In the genomic region with DNA sequence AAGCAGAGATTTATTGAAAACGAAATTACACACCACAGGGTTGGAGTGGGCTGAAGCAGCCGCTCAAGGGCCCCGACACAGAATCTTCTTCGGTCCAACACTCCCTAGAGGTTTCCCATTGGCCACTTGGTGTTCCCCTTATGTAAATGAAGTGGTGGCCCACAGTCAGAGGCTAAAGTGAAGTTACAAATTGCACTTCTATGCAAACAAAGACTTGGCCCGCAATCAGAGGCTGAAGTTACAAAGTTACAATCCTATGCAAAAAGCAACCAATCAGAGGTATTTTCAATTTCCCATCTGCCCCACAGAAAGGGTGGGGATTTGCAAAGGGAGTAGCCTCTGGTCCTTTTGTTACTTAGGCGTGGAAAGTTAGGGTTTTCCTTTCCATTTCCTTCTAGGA, we compare ENCODE assay signal across 19 cellular contexts. TPM values are rescaled to one million over a fixed set of nuclear protein-coding genes. Genes with fewer than 3 reads are reported as not detected.
A peak's percentile ranks its signal among the peaks of the same experiment; 100 is the strongest.
DNase-seq lines count a peak whose midpoint lies in the region; ATAC-seq, FAIRE-seq and TF ChIP-seq lines count a peak whose summit lies in the region.
"Had no signal": no experiment of that assay in that cellular context is flagged by ENCODE, and none has a peak within 500 bp of the region (broad histone marks: within the 10 kb centered on the region; RNA-seq: fewer than 3 reads in every experiment).

No MANE protein-coding gene starts in this region.

- in situ Hi-C loops in HepG2 (cut with HindIII; ENCODE audit: extremely low pct_ligation_motif_present, low pct_unique_long_range_greater_than_20kb) = no loop called here

- H3K4me3 ChIP-seq in right lobe of liver = no peak overlapping the region
- no peak overlapping the region for H3K4me3 ChIP-seq in HepG2 (replicated peaks in 1 of 3; ENCODE audit: insufficient read depth in 1 of 3, low read depth in 2 of 3, low read length in 3 of 3)
- no peak overlapping the region for H3K4me3 ChIP-seq in mucosa of descending colon
- no peak overlapping the region for H3K4me3 ChIP-seq in kidney (ENCODE audit: low read length in 2 of 2)
- H3K4me3 ChIP-seq: BLaER1, GM12878, GM23248 had no signal

- TF ChIP-seq POLR2A in right lobe of liver (IDR thresholded peaks at IDR 0.05) = no peak
- no peak for TF ChIP-seq POLR2A in HepG2 (IDR thresholded peaks at IDR 0.05; ENCODE audit: insufficient read depth in 1 of 2, low read depth in 2 of 2, low read length in 2 of 2)

- H4K20me1 ChIP-seq in HepG2 (ENCODE audit: insufficient read depth, low read length) = no peaks in the 10 kb centered on the region
- H4K20me1 ChIP-seq: BLaER1 had no signal

- FAIRE-seq in HepG2 (lab: Jason Lieb, UNC) (no peak), colon (lab: Jason Lieb, UNC) (peak; percentile 5), kidney (lab: Jason Lieb, UNC) (no peak)
- FAIRE-seq: GM12878 had no signal

- POLR2A ChIA-PET in HepG2 (lab: Yijun Ruan, JAX) = no interaction called here

- TF ChIP-seq CTCF in right lobe of liver (IDR thresholded peaks at IDR 0.05) (no peak), HepG2 (CRISPR knock-in tag; IDR thresholded peaks at IDR 0.05) (no peak), mucosa of descending colon (IDR thresholded peaks at IDR 0.05) (no peak), kidney (IDR thresholded peaks at IDR 0.05; ENCODE audit: borderline replicate concordance, extremely low read depth, insufficient read depth) (no peak)

- WGBS in right lobe of liver (ENCODE audit: insufficient coverage, low coverage, low lambda C conversion rate, missing lambda C conversion rate) = 45% methylated on average over 6 of the region's 6 CpGs
- WGBS in HepG2 (ENCODE audit: low lambda C conversion rate) = 33% methylated on average over 6 of the region's 6 CpGs

- H3K4me1 ChIP-seq in right lobe of liver = peaks cover 0 to 6% (median 0%) of the 10 kb centered on the region in 4 donors
- H3K4me1 ChIP-seq in HepG2 (ENCODE audit: insufficient read depth, low read length) = no peaks in the 10 kb centered on the region
- H3K4me1 ChIP-seq in mucosa of descending colon (ENCODE audit: low read depth) = no peaks in the 10 kb centered on the region
- H3K4me1 ChIP-seq in kidney (ENCODE audit: control insufficient read depth in 1 of 2, insufficient read depth in 1 of 2, low read depth in 1 of 2, low read length in 2 of 2) = no peaks in the 10 kb centered on the region
- H3K4me1 ChIP-seq: BLaER1, Caco-2 had no signal

- H2AFZ ChIP-seq in HepG2 (ENCODE audit: low read length) = no peak overlapping the region
- H2AFZ ChIP-seq: GM23248 had no signal

- no peaks in the 10 kb centered on the region for H3K27me3 ChIP-seq in right lobe of liver
- H3K27me3 ChIP-seq in HepG2 (ENCODE audit: control insufficient read depth in 1 of 2, insufficient read depth in 2 of 2, low read length in 2 of 2) = no peaks in the 10 kb centered on the region
- H3K27me3 ChIP-seq: BLaER1 had no signal

- no peak overlapping the region for H3K9ac ChIP-seq in HepG2 (ENCODE audit: insufficient read depth, low read depth, low read length)
- no peak overlapping the region for H3K9ac ChIP-seq in kidney (ENCODE audit: low read length in 2 of 2)
- H3K9ac ChIP-seq: BLaER1, GM23248 had no signal

- H3K79me2 ChIP-seq in HepG2 (ENCODE audit: insufficient read depth, low read length) = no peaks in the 10 kb centered on the region

- no TSS peak for BruUV-seq in HepG2 (replicated peaks; lab: Mats Ljungman, UMichigan)

- H3K36me3 ChIP-seq in right lobe of liver (no peaks in the 10 kb centered on the region), HepG2 (replicated peaks in 1 of 2; ENCODE audit: control insufficient read depth in 1 of 2, insufficient read depth in 2 of 2, low read length in 2 of 2) (no peaks in the 10 kb centered on the region), mucosa of descending colon (ENCODE audit: low read depth) (no peaks in the 10 kb centered on the region), kidney (ENCODE audit: control insufficient read depth in 1 of 2, insufficient read depth in 2 of 2, low read length in 2 of 2) (no peaks in the 10 kb centered on the region)
- H3K36me3 ChIP-seq: BLaER1 had no signal

- DNase-seq in right lobe of liver (peak in 1 of 3 donors; percentile 40), HepG2 (ENCODE audit: low spot score) (no peak), mucosa of descending colon (no peak), kidney (no peak)
- DNase-seq: Caco-2; CD4-positive, CD25-positive, alpha-beta regulatory T cell; CD8-positive, alpha-beta T cell; DMS153; DMS79; EL; GDM1; GM23248; H7; HCEC 1CT had no signal

- H3K9me3 ChIP-seq in right lobe of liver = no peaks in the 10 kb centered on the region
- no peaks in the 10 kb centered on the region for H3K9me3 ChIP-seq in HepG2 (ENCODE audit: low read length)
- no peaks in the 10 kb centered on the region for H3K9me3 ChIP-seq in mucosa of descending colon
- H3K9me3 ChIP-seq in kidney (ENCODE audit: control insufficient read depth in 1 of 2, low read length in 2 of 2) = no peaks in the 10 kb centered on the region
- H3K9me3 ChIP-seq: Caco-2 had no signal

- TF ChIP-seq RAD21 in HepG2 (CRISPR knock-in tag; IDR thresholded peaks at IDR 0.05) = no peak

- intact Hi-C loops in right lobe of liver (cut with DNase I) (no loop called here), HepG2 (cut with micrococcal nuclease; ENCODE audit: unreplicated experiment) (no loop called here), mucosa of descending colon (cut with DNase I, micrococcal nuclease) (no loop called here), kidney (cut with DNase I) (no loop called here)

- TF ChIP-seq EP300 in HepG2 (IDR thresholded peaks at IDR 0.05; ENCODE audit: low read depth in 2 of 2, low read length in 2 of 2) = no peak
- no peak for TF ChIP-seq EP300 in HepG2 (CRISPR knock-in tag; IDR thresholded peaks at IDR 0.05; ENCODE audit: borderline replicate concordance)

- ATAC-seq in right lobe of liver = peak; percentile 32 to 74 (median 50)
- ATAC-seq in HepG2 = no peak
- peak; percentile 58 for ATAC-seq in mucosa of descending colon
- no peak for ATAC-seq in HG03175 (IDR thresholded peaks at IDR 0.05; ENCODE audit: unreplicated experiment)
- ATAC-seq: CD8-positive, alpha-beta T cell; GM12878 had no signal

- CTCF ChIA-PET in HepG2 (lab: Yijun Ruan, JAX; ENCODE audit: low intra/inter-chr PET ratio, low total read pairs) = no interaction called here

- no peak overlapping the region for H3K27ac ChIP-seq in right lobe of liver
- no peak overlapping the region for H3K27ac ChIP-seq in HepG2 (ENCODE audit: extremely low read length, insufficient read depth, low read length)
- no peak overlapping the region for H3K27ac ChIP-seq in kidney (ENCODE audit: low read depth in 2 of 2, low read length in 2 of 2)
- H3K27ac ChIP-seq: BLaER1, C4-2B, GM23248 had no signal

- no peak overlapping the region for H3K4me2 ChIP-seq in HepG2 (ENCODE audit: low read depth, low read length)
- H3K4me2 ChIP-seq: BLaER1 had no signal

TF ChIP-seq in HepG2, 621 proteins besides CTCF, POLR2A, EP300 and RAD21:
- TF ChIP-seq MAFF (IDR thresholded peaks at IDR 0.05; ENCODE audit: low read depth, low read length) (no peak), RBAK (CRISPR knock-in tag; IDR thresholded peaks at IDR 0.05) (no peak), ZNF569 (CRISPR knock-in tag; IDR thresholded peaks at IDR 0.05; ENCODE audit: borderline replicate concordance) (no peak), TGIF2 (CRISPR knock-in tag; IDR thresholded peaks at IDR 0.05) (no peak), ZNF747 (CRISPR knock-in tag; IDR thresholded peaks at IDR 0.05; ENCODE audit: borderline replicate concordance) (no peak), ZNF430 (CRISPR knock-in tag; IDR thresholded peaks at IDR 0.05) (no peak)
- TF ChIP-seq, protein P1, sequence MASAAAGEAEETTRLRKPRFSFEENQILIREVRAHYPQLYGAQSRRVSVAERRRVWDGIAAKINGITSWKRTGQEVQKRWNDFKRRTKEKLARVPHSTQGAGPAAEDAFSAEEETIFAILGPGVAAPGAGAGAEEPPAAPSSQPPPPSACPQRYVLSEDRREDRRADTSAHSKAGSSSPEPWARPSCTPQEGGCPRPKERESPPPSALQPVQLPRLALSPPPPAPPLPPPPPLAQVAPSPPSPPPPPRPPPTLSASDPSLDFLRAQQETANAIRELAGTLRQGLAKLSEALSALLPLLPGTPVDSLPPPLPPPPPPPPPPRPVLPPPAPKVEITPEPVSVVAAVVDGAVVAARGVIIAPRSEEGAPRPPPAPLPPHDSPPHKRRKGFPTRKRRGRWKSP (CRISPR knock-in tag; IDR thresholded peaks at IDR 0.05) = no peak

RNA-seq across cellular contexts. Expression of a gene that starts 35.7 kb away (rescaled TPM):
- total RNA-seq in right lobe of liver (10 to 100 TPM in 2 of 6 experiments, 1 to 10 TPM in 4; 6.4 to 21.5 (median 7.5) TPM), HepG2 (2016; rRNA removed; fragmentation: Illumina TruSeq; extraction: Trizol) (13.2 and 14.1 TPM in 2 replicates), mucosa of descending colon (10 to 100 TPM; 19.3 to 31.2 (median 23.3) TPM), kidney (15.5 TPM)
- total RNA-seq in HepG2 (2016; cell fraction: cytosol; rRNA removed; fragmentation: Illumina TruSeq; extraction: Trizol; ENCODE audit: low read depth) = 7.9 and 9.2 TPM in 2 replicates
- total RNA-seq in HepG2 (2016; cell fraction: insoluble cytoplasmic fraction; rRNA removed; fragmentation: Illumina TruSeq; extraction: Trizol) = 12.2 and 13.4 TPM in 2 replicates
- 24.3 and 26.0 TPM in 2 replicates for total RNA-seq in HepG2 (2016; cell fraction: membrane; rRNA removed; fragmentation: Illumina TruSeq; extraction: Trizol)
- total RNA-seq in HepG2 (2016; cell fraction: nucleus; rRNA removed; fragmentation: Illumina TruSeq; extraction: Trizol) = 6.0 and 6.9 TPM in 2 replicates
- polyA plus RNA-seq in HepG2 (2011; rRNA removed) (5.8 and 6.4 TPM in 2 replicates), kidney (ENCODE audit: insufficient read depth, low read depth, low replicate concordance) (10.1 TPM)
- polyA plus RNA-seq in HepG2 (2011; cell fraction: cytosol; rRNA removed) = 5.1 and 7.7 TPM in 2 replicates
- polyA plus RNA-seq in HepG2 (2011; cell fraction: nucleus; rRNA removed) = 2.9 and 3.3 TPM in 2 replicates
- 7.8 TPM in 2 replicates for polyA plus RNA-seq in HepG2 (2012)
- polyA plus RNA-seq in HepG2 (2016; cell fraction: cytosol; fragmentation: Illumina TruSeq; extraction: Trizol; ENCODE audit: low read depth) = 12.5 and 12.9 TPM in 2 replicates
- 17.1 and 19.8 TPM in 2 replicates for polyA plus RNA-seq in HepG2 (2016; cell fraction: insoluble cytoplasmic fraction; fragmentation: Illumina TruSeq; extraction: Trizol; ENCODE audit: low read depth)
- 23.4 and 29.4 TPM in 2 replicates for polyA plus RNA-seq in HepG2 (2016; cell fraction: membrane; fragmentation: Illumina TruSeq; extraction: Trizol; ENCODE audit: low read depth)
- polyA plus RNA-seq in HepG2 (2016; cell fraction: nucleus; fragmentation: Illumina TruSeq; extraction: Trizol; ENCODE audit: insufficient read depth, low read depth) = 12.5 and 13.3 TPM in 2 replicates
- polyA minus RNA-seq in HepG2 (2011; rRNA and poly(A)+ RNA removed; ENCODE audit: low replicate concordance) = 4.5 and 7.1 TPM in 2 replicates
- 3.7 and 4.6 TPM in 2 replicates for polyA minus RNA-seq in HepG2 (2011; cell fraction: cytosol; rRNA and poly(A)+ RNA removed)
- polyA minus RNA-seq in HepG2 (2011; cell fraction: nucleus; rRNA and poly(A)+ RNA removed) = 2.4 and 3.4 TPM in 2 replicates

Comparison
In these comparisons a context has a peak if more than half of its experiments do, and no peak if none do; other contexts are left out.
1. ATAC-seq: peak in right lobe of liver (4 of 4) and mucosa of descending colon (single experiment); none in HepG2 (single experiment) and HG03175 (single experiment).